Comparison of ENCODE assay signal across 20 cellular contexts in genomic region chr6:22980446-22980845, GRCh38.
DNase-seq lines count a peak whose midpoint lies in the region; ATAC-seq, FAIRE-seq and TF ChIP-seq lines count a peak whose summit lies in the region.
"Had no signal": no experiment of that assay in that cellular context is flagged by ENCODE, and none has a peak within 500 bp of the region (broad histone marks: within the 10 kb centered on the region; RNA-seq: fewer than 3 reads in every experiment).

No MANE protein-coding gene starts in this region.

- H3K27ac ChIP-seq in SJCRH30 = no peak overlapping the region
- H3K27ac ChIP-seq in gastrocnemius medialis = no peak overlapping the region
- H3K27ac ChIP-seq: left ventricle myocardium inferior, pancreas, sigmoid colon had no signal

- intact Hi-C loops in gastrocnemius medialis (cut with DNase I; ENCODE audit: low total_unique reads) = no loop called here

- in situ Hi-C loops in gastrocnemius medialis (cut with MboI; ENCODE audit: low sequenced_read_pairs in 4 of 4) = no loop called here

- H3K4me3 ChIP-seq in SJCRH30 = no peak overlapping the region
- no peak overlapping the region for H3K4me3 ChIP-seq in fibroblast of villous mesenchyme (ENCODE audit: low read depth, low read length)
- no peak overlapping the region for H3K4me3 ChIP-seq in gastrocnemius medialis
- H3K4me3 ChIP-seq: GM12878, K562, left ventricle myocardium inferior, pancreas, sigmoid colon had no signal

- FAIRE-seq in H54 (lab: Jason Lieb, UNC) = peak; percentile 74
- FAIRE-seq: GM12878, K562, pancreas had no signal

- TF ChIP-seq CTCF in fibroblast of villous mesenchyme (IDR thresholded peaks at IDR 0.05; ENCODE audit: insufficient read depth, low read depth, low read length) (no peak), gastrocnemius medialis (IDR thresholded peaks at IDR 0.05 in 4 of 5, conservative IDR thresholded peaks at IDR 0.05 in 1 of 5) (no peak)

- H3K9me3 ChIP-seq in SJCRH30 (replicated peaks) = no peaks in the 10 kb centered on the region
- no peaks in the 10 kb centered on the region for H3K9me3 ChIP-seq in gastrocnemius medialis
- H3K9me3 ChIP-seq: pancreas had no signal

- H3K36me3 ChIP-seq in SJCRH30 (no peaks in the 10 kb centered on the region), gastrocnemius medialis (no peaks in the 10 kb centered on the region)
- H3K36me3 ChIP-seq: left ventricle myocardium inferior, pancreas, sigmoid colon had no signal

- H3K27me3 ChIP-seq in SJCRH30 (no peaks in the 10 kb centered on the region), gastrocnemius medialis (no peaks in the 10 kb centered on the region)
- H3K27me3 ChIP-seq: pancreas, sigmoid colon had no signal

- no peak for ATAC-seq in HG02678 (IDR thresholded peaks at IDR 0.05; ENCODE audit: unreplicated experiment)
- no peak for ATAC-seq in gastrocnemius medialis
- ATAC-seq: activated CD8-positive, alpha-beta T cell treated with anti-CD3 and anti-CD28 coated beads, Interleukin-2, amount 10 ng/mL, durations not matched to agents 7 days and 5 days; GM12878; K562; pancreas had no signal

- DNase-seq in AG08395 (ENCODE audit: low spot score) = peak; percentile 22
- DNase-seq in H54 (ENCODE audit: insufficient read length, low spot score) = peak; percentile 2
- peak; percentile 8 to 12 for DNase-seq in SJCRH30
- peak; percentile 32 for DNase-seq in fibroblast of villous mesenchyme (ENCODE audit: low read depth)
- no peak for DNase-seq in NCI-H1417 (lab: John Stamatoyannopoulos, UW)
- DNase-seq in activated CD8-positive, alpha-beta memory T cell treated with anti-CD3 and anti-CD28 coated beads, Interleukin-2, amount 50 U/mL, for 48 hours = no peak
- DNase-seq in gastrocnemius medialis = no peak
- DNase-seq: ACHN; activated B cell treated with CpG ODN at 0.5 μM for 24 hours; activated CD8-positive, alpha-beta T cell treated with anti-CD3 and anti-CD28 coated beads, Interleukin-2, amount 10 ng/mL, durations not matched to agents 7 days and 5 days; activated naive CD8-positive, alpha-beta T cell treated with anti-CD3 and anti-CD28 coated beads, Interleukin-2, amount 10 ng/mL, durations not matched to agents 7 days and 5 days; effector CD4-positive, alpha-beta T cell; left ventricle myocardium inferior; NCI-H1105 treated with DMSO at 0.1 percent for 48 hours; pancreas; sigmoid colon; stimulated activated CD4-positive, alpha-beta T cell treated with anti-CD3 and anti-CD28 coated beads, Interleukin-2, amount 100 ng/mL, for 48 hours had no signal

- TF ChIP-seq POLR2A in H54 (IDR thresholded peaks at IDR 0.05; ENCODE audit: low read depth, low read length) = no peak
- TF ChIP-seq POLR2A in gastrocnemius medialis (IDR thresholded peaks at IDR 0.05) = no peak

- no peaks in the 10 kb centered on the region for H3K4me1 ChIP-seq in SJCRH30
- no peaks in the 10 kb centered on the region for H3K4me1 ChIP-seq in gastrocnemius medialis
- H3K4me1 ChIP-seq: left ventricle myocardium inferior, pancreas, sigmoid colon had no signal

Comparison
In these comparisons a context has a peak if more than half of its experiments do, and no peak if none do; other contexts are left out.
1. DNase-seq: peak in AG08395 (single experiment), H54 (single experiment), SJCRH30 (2 of 2) and fibroblast of villous mesenchyme (single experiment); none in NCI-H1417 (0 of 3), activated CD8-positive, alpha-beta memory T cell treated with anti-CD3 and anti-CD28 coated beads, Interleukin-2, amount 50 U/mL, for 48 hours (single experiment) and gastrocnemius medialis (0 of 2).